ENCODE assay signal across 1 cellular context in genomic region chr12:57846577-57847319, GRCh38.
TF ChIP-seq lines count a peak whose summit lies in the region.

TSS of gene CTDSP2 (minus strand) at chr12:57846729. CDS start at chr12:57846435, 294 bp downstream.

TF ChIP-seq in HEK293, 187 proteins besides CTCF, POLR2A, EP300 and RAD21 (continued from another document and continues in another):
- no peak for TF ChIP-seq ZNF354C (tag by site-specific recombination; IDR thresholded peaks at IDR 0.05; ENCODE audit: borderline replicate concordance, low read depth)
- no peak for TF ChIP-seq ZNF530 (tag by site-specific recombination; IDR thresholded peaks at IDR 0.05; ENCODE audit: low read depth)
- no peak for TF ChIP-seq ZNF521 (tag by site-specific recombination; IDR thresholded peaks at IDR 0.05)
- no peak for TF ChIP-seq ZNF26 (tag by site-specific recombination; IDR thresholded peaks at IDR 0.05)
- no peak; the same call in 1 of the 2 replicates for TF ChIP-seq KLF1 (tag by site-specific recombination; IDR thresholded peaks at IDR 0.05)
- TF ChIP-seq ZNF501 (tag by site-specific recombination; IDR thresholded peaks at IDR 0.05) = no peak; the same call in 1 of the 2 replicates
- 0 out of 2 replicates have a peak, but pooled peaks have one; percentile 14 for TF ChIP-seq ZBTB48 (tag by site-specific recombination; IDR thresholded peaks at IDR 0.05)
- TF ChIP-seq, protein P1, sequence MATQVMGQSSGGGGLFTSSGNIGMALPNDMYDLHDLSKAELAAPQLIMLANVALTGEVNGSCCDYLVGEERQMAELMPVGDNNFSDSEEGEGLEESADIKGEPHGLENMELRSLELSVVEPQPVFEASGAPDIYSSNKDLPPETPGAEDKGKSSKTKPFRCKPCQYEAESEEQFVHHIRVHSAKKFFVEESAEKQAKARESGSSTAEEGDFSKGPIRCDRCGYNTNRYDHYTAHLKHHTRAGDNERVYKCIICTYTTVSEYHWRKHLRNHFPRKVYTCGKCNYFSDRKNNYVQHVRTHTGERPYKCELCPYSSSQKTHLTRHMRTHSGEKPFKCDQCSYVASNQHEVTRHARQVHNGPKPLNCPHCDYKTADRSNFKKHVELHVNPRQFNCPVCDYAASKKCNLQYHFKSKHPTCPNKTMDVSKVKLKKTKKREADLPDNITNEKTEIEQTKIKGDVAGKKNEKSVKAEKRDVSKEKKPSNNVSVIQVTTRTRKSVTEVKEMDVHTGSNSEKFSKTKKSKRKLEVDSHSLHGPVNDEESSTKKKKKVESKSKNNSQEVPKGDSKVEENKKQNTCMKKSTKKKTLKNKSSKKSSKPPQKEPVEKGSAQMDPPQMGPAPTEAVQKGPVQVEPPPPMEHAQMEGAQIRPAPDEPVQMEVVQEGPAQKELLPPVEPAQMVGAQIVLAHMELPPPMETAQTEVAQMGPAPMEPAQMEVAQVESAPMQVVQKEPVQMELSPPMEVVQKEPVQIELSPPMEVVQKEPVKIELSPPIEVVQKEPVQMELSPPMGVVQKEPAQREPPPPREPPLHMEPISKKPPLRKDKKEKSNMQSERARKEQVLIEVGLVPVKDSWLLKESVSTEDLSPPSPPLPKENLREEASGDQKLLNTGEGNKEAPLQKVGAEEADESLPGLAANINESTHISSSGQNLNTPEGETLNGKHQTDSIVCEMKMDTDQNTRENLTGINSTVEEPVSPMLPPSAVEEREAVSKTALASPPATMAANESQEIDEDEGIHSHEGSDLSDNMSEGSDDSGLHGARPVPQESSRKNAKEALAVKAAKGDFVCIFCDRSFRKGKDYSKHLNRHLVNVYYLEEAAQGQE (tag by site-specific recombination; IDR thresholded peaks at IDR 0.05) = no peak
- TF ChIP-seq PATZ1 (tag by site-specific recombination; IDR thresholded peaks at IDR 0.05) = peak; percentile 99
- TF ChIP-seq ZNF544 (tag by site-specific recombination; IDR thresholded peaks at IDR 0.05) = no peak
- no peak for TF ChIP-seq ZNF704 (tag by site-specific recombination; IDR thresholded peaks at IDR 0.05)
- TF ChIP-seq ZNF747 (tag by site-specific recombination; IDR thresholded peaks at IDR 0.05) = no peak
- peak; percentile 94 for TF ChIP-seq IKZF3 (tag by site-specific recombination; IDR thresholded peaks at IDR 0.05)
- TF ChIP-seq BCL11A (tag by site-specific recombination; IDR thresholded peaks at IDR 0.05; ENCODE audit: low read depth) = no peak
- no peak for TF ChIP-seq ZNF555 (tag by site-specific recombination; conservative IDR thresholded peaks at IDR 0.05)
- no peak for TF ChIP-seq SETDB1 (IDR thresholded peaks at IDR 0.05; ENCODE audit: insufficient read length, low read length)
- TF ChIP-seq ZNF791 (tag by site-specific recombination; IDR thresholded peaks at IDR 0.05) = no peak
- TF ChIP-seq ZNF391 (tag by site-specific recombination; IDR thresholded peaks at IDR 0.05; ENCODE audit: borderline replicate concordance, low read depth) = no peak
- TF ChIP-seq PRDM1 (tag by site-specific recombination; IDR thresholded peaks at IDR 0.05) = 0 out of 2 replicates have a peak, but pooled peaks have one; percentile 38
- no peak for TF ChIP-seq ZNF529 (tag by site-specific recombination; IDR thresholded peaks at IDR 0.05; ENCODE audit: insufficient replicate concordance)
- TF ChIP-seq OVOL3 (tag by site-specific recombination; IDR thresholded peaks at IDR 0.05) = no peak
- TF ChIP-seq ZNF175 (tag by site-specific recombination; IDR thresholded peaks at IDR 0.05) = no peak
- TF ChIP-seq ZNF473 (tag by site-specific recombination; IDR thresholded peaks at IDR 0.05) = no peak
- TF ChIP-seq ZNF830 (tag by site-specific recombination; IDR thresholded peaks at IDR 0.05; ENCODE audit: low read depth) = no peak
- no peak for TF ChIP-seq GLI4 (tag by site-specific recombination; IDR thresholded peaks at IDR 0.05)
- TF ChIP-seq, protein P2, sequence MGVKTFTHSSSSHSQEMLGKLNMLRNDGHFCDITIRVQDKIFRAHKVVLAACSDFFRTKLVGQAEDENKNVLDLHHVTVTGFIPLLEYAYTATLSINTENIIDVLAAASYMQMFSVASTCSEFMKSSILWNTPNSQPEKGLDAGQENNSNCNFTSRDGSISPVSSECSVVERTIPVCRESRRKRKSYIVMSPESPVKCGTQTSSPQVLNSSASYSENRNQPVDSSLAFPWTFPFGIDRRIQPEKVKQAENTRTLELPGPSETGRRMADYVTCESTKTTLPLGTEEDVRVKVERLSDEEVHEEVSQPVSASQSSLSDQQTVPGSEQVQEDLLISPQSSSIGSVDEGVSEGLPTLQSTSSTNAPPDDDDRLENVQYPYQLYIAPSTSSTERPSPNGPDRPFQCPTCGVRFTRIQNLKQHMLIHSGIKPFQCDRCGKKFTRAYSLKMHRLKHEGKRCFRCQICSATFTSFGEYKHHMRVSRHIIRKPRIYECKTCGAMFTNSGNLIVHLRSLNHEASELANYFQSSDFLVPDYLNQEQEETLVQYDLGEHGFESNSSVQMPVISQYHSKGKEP (tag by site-specific recombination; IDR thresholded peaks at IDR 0.05) = no peak
- TF ChIP-seq ZNF416 (tag by site-specific recombination; IDR thresholded peaks at IDR 0.05) = no peak
- no peak for TF ChIP-seq ZNF514 (tag by site-specific recombination; IDR thresholded peaks at IDR 0.05)
- TF ChIP-seq SCRT2 (tag by site-specific recombination; IDR thresholded peaks at IDR 0.05) = no peak
- TF ChIP-seq BCL11B (tag by site-specific recombination; IDR thresholded peaks at IDR 0.05; ENCODE audit: low read depth) = no peak
- TF ChIP-seq MYNN (tag by site-specific recombination; IDR thresholded peaks at IDR 0.05; ENCODE audit: borderline replicate concordance) = no peak; the same call in 1 of the 2 replicates
- TF ChIP-seq ZNF146 (tag by site-specific recombination; IDR thresholded peaks at IDR 0.05) = no peak
- peak; percentile 96 for TF ChIP-seq GLIS2 (tag by site-specific recombination; IDR thresholded peaks at IDR 0.05)
- no peak for TF ChIP-seq ZNF202 (tag by site-specific recombination; IDR thresholded peaks at IDR 0.05; ENCODE audit: borderline replicate concordance)
- TF ChIP-seq FEZF1 (tag by site-specific recombination; IDR thresholded peaks at IDR 0.05) = peak; percentile 26; the same call in 1 of the 2 replicates
- TF ChIP-seq TCF7L2 (IDR thresholded peaks at IDR 0.05; ENCODE audit: borderline replicate concordance, low read depth, low read length) = no peak
- no peak for TF ChIP-seq ZNF311 (tag by site-specific recombination; IDR thresholded peaks at IDR 0.05; ENCODE audit: borderline replicate concordance)
- 0 out of 2 replicates have a peak, but pooled peaks have one; percentile 6 for TF ChIP-seq ZNF843 (tag by site-specific recombination; IDR thresholded peaks at IDR 0.05)
- no peak for TF ChIP-seq ZNF776 (tag by site-specific recombination; IDR thresholded peaks at IDR 0.05; ENCODE audit: borderline replicate concordance)
- no peak for TF ChIP-seq ZNF157 (tag by site-specific recombination; IDR thresholded peaks at IDR 0.05)
- TF ChIP-seq ZNF48 (tag by site-specific recombination; IDR thresholded peaks at IDR 0.05) = no peak
- TF ChIP-seq GFI1B (tag by site-specific recombination; IDR thresholded peaks at IDR 0.05) = no peak
- no peak for TF ChIP-seq ZNF140 (tag by site-specific recombination; IDR thresholded peaks at IDR 0.05)
- peak; percentile 46; the same call in 1 of the 2 replicates for TF ChIP-seq ZNF394 (tag by site-specific recombination; IDR thresholded peaks at IDR 0.05; ENCODE audit: borderline replicate concordance)
- TF ChIP-seq, protein P3, sequence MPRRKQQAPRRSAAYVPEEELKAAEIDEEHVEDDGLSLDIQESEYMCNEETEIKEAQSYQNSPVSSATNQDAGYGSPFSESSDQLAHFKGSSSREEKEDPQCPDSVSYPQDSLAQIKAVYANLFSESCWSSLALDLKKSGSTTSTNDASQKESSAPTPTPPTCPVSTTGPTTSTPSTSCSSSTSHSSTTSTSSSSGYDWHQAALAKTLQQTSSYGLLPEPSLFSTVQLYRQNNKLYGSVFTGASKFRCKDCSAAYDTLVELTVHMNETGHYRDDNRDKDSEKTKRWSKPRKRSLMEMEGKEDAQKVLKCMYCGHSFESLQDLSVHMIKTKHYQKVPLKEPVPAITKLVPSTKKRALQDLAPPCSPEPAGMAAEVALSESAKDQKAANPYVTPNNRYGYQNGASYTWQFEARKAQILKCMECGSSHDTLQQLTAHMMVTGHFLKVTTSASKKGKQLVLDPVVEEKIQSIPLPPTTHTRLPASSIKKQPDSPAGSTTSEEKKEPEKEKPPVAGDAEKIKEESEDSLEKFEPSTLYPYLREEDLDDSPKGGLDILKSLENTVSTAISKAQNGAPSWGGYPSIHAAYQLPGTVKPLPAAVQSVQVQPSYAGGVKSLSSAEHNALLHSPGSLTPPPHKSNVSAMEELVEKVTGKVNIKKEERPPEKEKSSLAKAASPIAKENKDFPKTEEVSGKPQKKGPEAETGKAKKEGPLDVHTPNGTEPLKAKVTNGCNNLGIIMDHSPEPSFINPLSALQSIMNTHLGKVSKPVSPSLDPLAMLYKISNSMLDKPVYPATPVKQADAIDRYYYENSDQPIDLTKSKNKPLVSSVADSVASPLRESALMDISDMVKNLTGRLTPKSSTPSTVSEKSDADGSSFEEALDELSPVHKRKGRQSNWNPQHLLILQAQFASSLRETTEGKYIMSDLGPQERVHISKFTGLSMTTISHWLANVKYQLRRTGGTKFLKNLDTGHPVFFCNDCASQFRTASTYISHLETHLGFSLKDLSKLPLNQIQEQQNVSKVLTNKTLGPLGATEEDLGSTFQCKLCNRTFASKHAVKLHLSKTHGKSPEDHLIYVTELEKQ (tag by site-specific recombination; IDR thresholded peaks at IDR 0.05; ENCODE audit: borderline replicate concordance) = peak; percentile 48; the same call in 1 of the 2 replicates
- no peak for TF ChIP-seq ZNF155 (tag by site-specific recombination; IDR thresholded peaks at IDR 0.05)
- TF ChIP-seq EGR2 (tag by site-specific recombination; IDR thresholded peaks at IDR 0.05; ENCODE audit: low read depth) = peak; percentile 74
- TF ChIP-seq ZNF114 (tag by site-specific recombination; IDR thresholded peaks at IDR 0.05) = no peak
- no peak for TF ChIP-seq ZNF211 (tag by site-specific recombination; IDR thresholded peaks at IDR 0.05; ENCODE audit: low read depth)
- no peak for TF ChIP-seq HOXA7 (CRISPR knock-in tag; IDR thresholded peaks at IDR 0.05; ENCODE audit: borderline replicate concordance)
- peak; percentile 66 for TF ChIP-seq ZFHX2 (tag by site-specific recombination; conservative IDR thresholded peaks at IDR 0.05)
- TF ChIP-seq, protein P4, sequence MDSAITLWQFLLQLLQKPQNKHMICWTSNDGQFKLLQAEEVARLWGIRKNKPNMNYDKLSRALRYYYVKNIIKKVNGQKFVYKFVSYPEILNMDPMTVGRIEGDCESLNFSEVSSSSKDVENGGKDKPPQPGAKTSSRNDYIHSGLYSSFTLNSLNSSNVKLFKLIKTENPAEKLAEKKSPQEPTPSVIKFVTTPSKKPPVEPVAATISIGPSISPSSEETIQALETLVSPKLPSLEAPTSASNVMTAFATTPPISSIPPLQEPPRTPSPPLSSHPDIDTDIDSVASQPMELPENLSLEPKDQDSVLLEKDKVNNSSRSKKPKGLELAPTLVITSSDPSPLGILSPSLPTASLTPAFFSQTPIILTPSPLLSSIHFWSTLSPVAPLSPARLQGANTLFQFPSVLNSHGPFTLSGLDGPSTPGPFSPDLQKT (IDR thresholded peaks at IDR 0.05; ENCODE audit: borderline replicate concordance, low read depth, low read length) = no peak
- TF ChIP-seq YY1 (tag by site-specific recombination; IDR thresholded peaks at IDR 0.05) = no peak
- TF ChIP-seq ZNF600 (tag by site-specific recombination; IDR thresholded peaks at IDR 0.05) = peak; percentile 90
- TF ChIP-seq ZFP41 (tag by site-specific recombination; IDR thresholded peaks at IDR 0.05; ENCODE audit: borderline replicate concordance) = no peak
- no peak for TF ChIP-seq ZNF664 (tag by site-specific recombination; IDR thresholded peaks at IDR 0.05)
- TF ChIP-seq ZNF302 (tag by site-specific recombination; IDR thresholded peaks at IDR 0.05; ENCODE audit: low read depth) = no peak
- no peak for TF ChIP-seq ZNF274 (IDR thresholded peaks at IDR 0.05; ENCODE audit: low read length)
- no peak for TF ChIP-seq ZNF274 (tag by site-specific recombination; IDR thresholded peaks at IDR 0.05; ENCODE audit: borderline replicate concordance)
- TF ChIP-seq ZNF548 (tag by site-specific recombination; IDR thresholded peaks at IDR 0.05) = no peak
- TF ChIP-seq ZNF112 (tag by site-specific recombination; IDR thresholded peaks at IDR 0.05) = no peak
